In the genomic region with DNA sequence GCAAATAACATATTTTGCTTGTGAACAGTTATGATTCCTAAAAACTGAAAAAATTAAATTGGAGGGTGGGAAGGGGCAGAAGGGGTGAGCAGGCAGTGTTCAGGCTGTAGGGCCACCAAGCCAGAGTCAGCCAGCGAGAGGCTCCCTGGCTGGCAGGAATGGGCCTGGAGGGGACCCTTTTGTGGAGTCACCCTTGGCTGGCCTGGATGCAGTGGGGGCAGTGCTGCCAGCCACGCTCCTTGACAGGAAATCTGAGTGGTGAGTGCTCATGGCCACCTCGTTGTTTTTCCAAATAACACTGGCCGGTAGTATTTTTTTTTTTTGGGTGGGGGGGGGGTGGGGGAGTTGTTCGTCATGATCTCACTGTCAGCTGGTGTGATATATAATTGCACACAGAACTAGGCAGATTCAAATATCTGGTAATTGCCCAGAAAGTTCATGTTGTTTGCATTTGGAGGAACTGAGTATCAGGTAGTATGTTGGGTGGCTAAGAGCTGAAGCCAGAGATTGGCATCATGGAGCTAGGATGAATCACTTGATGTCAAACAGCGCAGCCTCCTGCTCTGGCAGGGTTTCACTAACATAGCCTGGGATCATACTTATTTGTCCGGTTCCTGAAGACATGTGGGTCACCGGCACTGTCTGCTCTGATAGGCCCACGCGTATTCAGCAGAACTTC, we compare ENCODE assay signal across 1 cellular context.
TF ChIP-seq lines count a peak whose summit lies in the region.

No MANE protein-coding gene starts in this region.

TF ChIP-seq in endothelial cell of umbilical vein, 7 proteins besides CTCF, POLR2A, EP300 and RAD21 (continued from another document):
- TF ChIP-seq, protein P1, sequence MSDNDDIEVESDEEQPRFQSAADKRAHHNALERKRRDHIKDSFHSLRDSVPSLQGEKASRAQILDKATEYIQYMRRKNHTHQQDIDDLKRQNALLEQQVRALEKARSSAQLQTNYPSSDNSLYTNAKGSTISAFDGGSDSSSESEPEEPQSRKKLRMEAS (IDR thresholded peaks at IDR 0.05; ENCODE audit: insufficient read depth, insufficient read length), result no peak
- TF ChIP-seq FOS (IDR thresholded peaks at IDR 0.05; ENCODE audit: borderline replicate concordance, insufficient read depth, low read length) (no peak), JUN (IDR thresholded peaks at IDR 0.05; ENCODE audit: borderline replicate concordance, insufficient read depth, insufficient read length, low read depth) (no peak), GATA2 (IDR thresholded peaks at IDR 0.05; ENCODE audit: insufficient read depth, insufficient read length, low read depth, low read length) (no peak), EZH2 (IDR thresholded peaks at IDR 0.05; ENCODE audit: borderline replicate concordance, low read depth, low read length, severe bottlenecking) (no peak), POLR2AphosphoS5 (IDR thresholded peaks at IDR 0.05; ENCODE audit: insufficient read depth, low read depth, low read length) (no peak)
